15 cellular contexts compared by ENCODE assay signal in genomic region chr12:45572114-45572513, GRCh38.
"Had no signal": no experiment of that assay in that cellular context is flagged by ENCODE, and none has a peak within 500 bp of the region (broad histone marks: within the 10 kb centered on the region; RNA-seq: fewer than 3 reads in every experiment).

No MANE protein-coding gene starts in this region.

- DNase-seq: activated CD4-positive, alpha-beta T cell treated with anti-CD3 and anti-CD28 coated beads for 1 hour; activated T-cell treated with anti-CD3 and anti-CD28 coated beads, Interleukin-2, amount 50 U/mL, for 1 hour; adrenal gland; cortex of kidney; endodermal cell; foreskin keratinocyte; lower lobe of right lung; naive thymus-derived CD8-positive, alpha-beta T cell; stimulated activated CD4-positive, alpha-beta T cell treated with anti-CD3 and anti-CD28 coated beads, Interleukin-1b, Interleukin-23, amount 100 ng/mL, for 48 hours; substantia nigra; T-cell; tibial artery had no signal

- H3K9me3 ChIP-seq: adrenal gland, lower lobe of right lung, right atrium auricular region, tibial artery had no signal

- H3K36me3 ChIP-seq: adrenal gland, lower lobe of right lung, neural progenitor cell, right atrium auricular region, tibial artery had no signal

- H3K4me1 ChIP-seq: adrenal gland, foreskin keratinocyte, right atrium auricular region, tibial artery had no signal

- ATAC-seq: activated naive CD4-positive, alpha-beta T cell treated with anti-CD3 and anti-CD28 coated beads, Interleukin-2, amount 50 U/mL, for 72 hours; foreskin keratinocyte; lower lobe of right lung; naive thymus-derived CD8-positive, alpha-beta T cell; T-cell had no signal

- H3K4me3 ChIP-seq: adrenal gland, lower lobe of right lung, neural progenitor cell, right atrium auricular region, tibial artery had no signal

- H3K27ac ChIP-seq: adrenal gland, foreskin keratinocyte, lower lobe of right lung, neural progenitor cell, right atrium auricular region, tibial artery had no signal

- H3K27me3 ChIP-seq: adrenal gland, foreskin keratinocyte, neural progenitor cell, right atrium auricular region, tibial artery had no signal
